ENCODE assay signal across 8 cellular contexts in genomic region chr18:35376393-35376741, GRCh38. TPM values are rescaled to one million over a fixed set of nuclear protein-coding genes. Genes with fewer than 3 reads are reported as not detected.
A peak's percentile ranks its signal among the peaks of the same experiment; 100 is the strongest.
DNase-seq lines count a peak whose midpoint lies in the region; ATAC-seq and TF ChIP-seq lines count a peak whose summit lies in the region.

No MANE protein-coding gene starts in this region.

- H3K4me1 ChIP-seq in iPS-15b (ENCODE audit: control insufficient read depth, insufficient read depth, low read length) (peaks cover 5% of the 10 kb centered on the region), spleen (peaks cover 4 to 19% (median 13%) of the 10 kb centered on the region in 6 donors)

- peak in 3 of 11 experiments; percentile 9 to 31 (median 19) for TF ChIP-seq CTCF in spleen (IDR thresholded peaks at IDR 0.05 in 8 of 11, conservative IDR thresholded peaks at IDR 0.05 in 3 of 11)

- peaks cover 12% of the 10 kb centered on the region for H3K4me1 Mint-ChIP-seq in activated naive CD8-positive, alpha-beta T cell treated with anti-CD3 and anti-CD28 coated beads, Interleukin-2, amount 50 U/mL, for 24 hours

- H3K27ac Mint-ChIP-seq in activated naive CD8-positive, alpha-beta T cell treated with anti-CD3 and anti-CD28 coated beads, Interleukin-2, amount 50 U/mL, for 24 hours, result peak overlapping the region; percentile 43

- H3K36me3 Mint-ChIP-seq in activated naive CD8-positive, alpha-beta T cell treated with anti-CD3 and anti-CD28 coated beads, Interleukin-2, amount 50 U/mL, for 24 hours (ENCODE audit: low read depth), result no peaks in the 10 kb centered on the region

- intact Hi-C loops in spleen (cut with DNase I; ENCODE audit: low total_unique reads), result no loop called here

- H3K9ac ChIP-seq in iPS-15b (ENCODE audit: low read depth, low read length), result peak overlapping the region; percentile 65

- 7 to 13% (median 10%) methylated on average over 6 to 13 of the region's 13 CpGs for WGBS in spleen, 5 donors

- peak overlapping the region in 5 of 8 donors; percentile 75 to 91 (median 80) for H3K27ac ChIP-seq in spleen

- TF ChIP-seq POLR2A in spleen (IDR thresholded peaks at IDR 0.05), result no peak

- H3K36me3 ChIP-seq in iPS-15b (ENCODE audit: control insufficient read depth, insufficient read depth, low read length), result no peaks in the 10 kb centered on the region
- H3K36me3 ChIP-seq in spleen, result no peaks in the 10 kb centered on the region

- no peaks in the 10 kb centered on the region for H3K9me3 Mint-ChIP-seq in activated naive CD8-positive, alpha-beta T cell treated with anti-CD3 and anti-CD28 coated beads, Interleukin-2, amount 50 U/mL, for 24 hours

- H3K4me3 Mint-ChIP-seq in activated naive CD8-positive, alpha-beta T cell treated with anti-CD3 and anti-CD28 coated beads, Interleukin-2, amount 50 U/mL, for 24 hours, result peak overlapping the region; percentile 78

- H3K27me3 ChIP-seq in iPS-15b (ENCODE audit: control insufficient read depth, insufficient read depth, low read length), result peaks cover 12% of the 10 kb centered on the region
- H3K27me3 ChIP-seq in spleen (replicated peaks in 1 of 7), result no peaks in the 10 kb centered on the region

- no peak for DNase-seq in activated CD4-positive, CD25-positive, alpha-beta regulatory T cell (lab: John Stamatoyannopoulos, UW)
- DNase-seq in NCI-H2196 (lab: John Stamatoyannopoulos, UW; ENCODE audit: unreplicated experiment) (peak; percentile 25), spleen (peak; percentile 90), HPDE6-E6E7 (ENCODE audit: extremely low spot score) (no peak)
- DNase-seq in activated naive CD8-positive, alpha-beta T cell treated with anti-CD3 and anti-CD28 coated beads, Interleukin-2, amount 50 U/mL, for 24 hours, result peak; percentile 20

- ATAC-seq in activated CD4-positive, CD25-positive, alpha-beta regulatory T cell treated with anti-CD3 and anti-CD28 coated beads, Interleukin-2, amount 50 U/mL, for 24 hours, result peak; percentile 57 to 58
- ATAC-seq in HG02623 (IDR thresholded peaks at IDR 0.05; ENCODE audit: unreplicated experiment), result peak; percentile 43
- peak; percentile 12 for ATAC-seq in activated naive CD8-positive, alpha-beta T cell treated with anti-CD3 and anti-CD28 coated beads, Interleukin-2, amount 50 U/mL, for 24 hours

- H3K9me3 ChIP-seq in iPS-15b (ENCODE audit: control insufficient read depth, insufficient read depth, low read length) (no peaks in the 10 kb centered on the region), spleen (no peaks in the 10 kb centered on the region)

- H3K27me3 Mint-ChIP-seq in activated naive CD8-positive, alpha-beta T cell treated with anti-CD3 and anti-CD28 coated beads, Interleukin-2, amount 50 U/mL, for 24 hours, result peaks cover 2% of the 10 kb centered on the region

- H3K4me3 ChIP-seq in iPS-15b (ENCODE audit: low read depth, low read length) (peak overlapping the region; percentile 88), spleen (peak overlapping the region; percentile 75 to 98 (median 90))

RNA-seq across cellular contexts. Expression of gene ZNF396, which starts 0.8 kb away (rescaled TPM):
- 1 to 10 TPM; 1.2 to 4.6 (median 1.5) TPM for total RNA-seq in spleen
- 1 to 10 TPM in 2 of 3 donors, under 1 TPM in 1; 0.85 to 1.2 (median 1.0) TPM for polyA plus RNA-seq in spleen

RNA-seq across cellular contexts. Expression of gene ZNF24, which starts 32.1 kb away (rescaled TPM):
- total RNA-seq in spleen, result 10 to 100 TPM; 48.9 to 64.3 (median 53.7) TPM
- polyA plus RNA-seq in spleen, result 10 to 100 TPM; 13.4 to 19.7 (median 14.4) TPM

Comparison
In these comparisons a context has a peak if more than half of its experiments do, and no peak if none do; other contexts are left out.
1. DNase-seq: peak in NCI-H2196 (single experiment), activated naive CD8-positive, alpha-beta T cell treated with anti-CD3 and anti-CD28 coated beads, Interleukin-2, amount 50 U/mL, for 24 hours (single experiment) and spleen (single experiment); none in activated CD4-positive, CD25-positive, alpha-beta regulatory T cell (0 of 4) and HPDE6-E6E7 (single experiment).
2. Peak in every context shown above with its lines, with median percentiles within 50 percentile points of each other: ATAC-seq.